ENCODE assay signal across 21 cellular contexts in genomic region chr5:171201285-171201684, GRCh38.
DNase-seq lines count a peak whose midpoint lies in the region; ATAC-seq and TF ChIP-seq lines count a peak whose summit lies in the region.
"Had no signal": no experiment of that assay in that cellular context is flagged by ENCODE, and none has a peak within 500 bp of the region (broad histone marks: within the 10 kb centered on the region; RNA-seq: fewer than 3 reads in every experiment).

No MANE protein-coding gene starts in this region.

- no peaks in the 10 kb centered on the region for H3K36me3 ChIP-seq in uterus
- H3K36me3 ChIP-seq: brain microvascular endothelial cell, prostate gland, spleen had no signal

- intact Hi-C loops in uterus (cut with DNase I; ENCODE audit: low total_unique reads) (no loop called here), right cardiac atrium (cut with DNase I) (no loop called here), MCF 10A (cut with micrococcal nuclease) (no loop called here)

- no peak overlapping the region for H3K27ac Mint-ChIP-seq in MCF 10A (ENCODE audit: low read depth, unreplicated experiment)
- H3K27ac Mint-ChIP-seq: activated naive CD8-positive, alpha-beta T cell; IgD-negative memory B cell; memory B cell; natural killer cell treated with Interleukin-12 subunit alpha and Interleukin-12 subunit beta and Interleukin-15 and Interleukin-18, amount 100 ng/mL, for 72 hours; stimulated activated effector memory CD8-positive, alpha-beta T cell treated with anti-CD3 and anti-CD28 coated beads, Interleukin-12 subunit alpha, Interleukin-12 subunit beta, amount 100 ng/mL, for 72 hours had no signal

- POLR2A ChIA-PET in MCF 10A (lab: Yijun Ruan, JAX), result no interaction called here

- H3K4me1 ChIP-seq in uterus (no peaks in the 10 kb centered on the region), right cardiac atrium (ENCODE audit: control insufficient read depth, insufficient read depth, low read length) (no peaks in the 10 kb centered on the region)
- H3K4me1 ChIP-seq: prostate gland, spleen had no signal

- no TSS peak for BruUV-seq in MCF 10A (replicated peaks; lab: Mats Ljungman, UMichigan)

- WGBS in right cardiac atrium, result 86% methylated on average over 6 of the region's 6 CpGs

- TF ChIP-seq CTCF in uterus (IDR thresholded peaks at IDR 0.05), result no peak
- no peak for TF ChIP-seq CTCF in GM10266 (IDR thresholded peaks at IDR 0.05; ENCODE audit: control insufficient read depth, insufficient read depth, low read depth, missing control alignments)
- TF ChIP-seq CTCF in MCF 10A (IDR thresholded peaks at IDR 0.05; ENCODE audit: unreplicated experiment), result no peak

- CTCF ChIA-PET in MCF 10A (lab: Yijun Ruan, JAX), result interaction anchor here (1.2 to 1.3 kb wide), 2 partner anchors 24 to 1221 kb away, joined by 3 to 4 read pairs; no protein-coding TSS in a partner anchor

- H3K36me3 Mint-ChIP-seq in MCF 10A (ENCODE audit: insufficient read depth, unreplicated experiment), result peaks cover 6% of the 10 kb centered on the region
- H3K36me3 Mint-ChIP-seq: activated naive CD8-positive, alpha-beta T cell; IgD-negative memory B cell; memory B cell; natural killer cell treated with Interleukin-12 subunit alpha and Interleukin-12 subunit beta and Interleukin-15 and Interleukin-18, amount 100 ng/mL, for 72 hours; stimulated activated effector memory CD8-positive, alpha-beta T cell treated with anti-CD3 and anti-CD28 coated beads, Interleukin-12 subunit alpha, Interleukin-12 subunit beta, amount 100 ng/mL, for 72 hours had no signal

- no peak overlapping the region for H3K4me3 Mint-ChIP-seq in MCF 10A (ENCODE audit: unreplicated experiment)
- H3K4me3 Mint-ChIP-seq: activated naive CD8-positive, alpha-beta T cell; memory B cell; natural killer cell treated with Interleukin-12 subunit alpha and Interleukin-12 subunit beta and Interleukin-15 and Interleukin-18, amount 100 ng/mL, for 72 hours; stimulated activated effector memory CD8-positive, alpha-beta T cell treated with anti-CD3 and anti-CD28 coated beads, Interleukin-12 subunit alpha, Interleukin-12 subunit beta, amount 100 ng/mL, for 72 hours had no signal

- H3K27ac ChIP-seq in uterus (no peak overlapping the region), right cardiac atrium (ENCODE audit: low read length) (no peak overlapping the region)
- H3K27ac ChIP-seq: brain microvascular endothelial cell, dorsolateral prefrontal cortex, prostate gland, spleen had no signal

- no peaks in the 10 kb centered on the region for H3K27me3 Mint-ChIP-seq in MCF 10A (ENCODE audit: insufficient read depth, unreplicated experiment)

- H3K9me3 ChIP-seq in uterus (no peaks in the 10 kb centered on the region), right cardiac atrium (ENCODE audit: control insufficient read depth, low read length) (no peaks in the 10 kb centered on the region)
- H3K9me3 ChIP-seq: prostate gland, spleen had no signal

- TF ChIP-seq POLR2A in uterus (IDR thresholded peaks at IDR 0.05), result no peak

- H3K27me3 ChIP-seq in uterus (no peaks in the 10 kb centered on the region), right cardiac atrium (ENCODE audit: control insufficient read depth, insufficient read depth) (no peaks in the 10 kb centered on the region)
- H3K27me3 ChIP-seq: brain microvascular endothelial cell, spleen had no signal

- no peak overlapping the region for H3K4me3 ChIP-seq in uterus
- H3K4me3 ChIP-seq in right cardiac atrium (ENCODE audit: low read length), result no peak overlapping the region
- H3K4me3 ChIP-seq: dorsolateral prefrontal cortex, prostate gland, spleen had no signal

- no peaks in the 10 kb centered on the region for H3K4me1 Mint-ChIP-seq in MCF 10A (ENCODE audit: insufficient read depth, unreplicated experiment)
- H3K4me1 Mint-ChIP-seq: IgD-negative memory B cell; memory B cell; stimulated activated effector memory CD8-positive, alpha-beta T cell treated with anti-CD3 and anti-CD28 coated beads, Interleukin-12 subunit alpha, Interleukin-12 subunit beta, amount 100 ng/mL, for 72 hours had no signal

- H3K9me3 Mint-ChIP-seq in MCF 10A (ENCODE audit: unreplicated experiment), result no peaks in the 10 kb centered on the region
- H3K9me3 Mint-ChIP-seq: IgD-negative memory B cell; memory B cell; natural killer cell treated with Interleukin-12 subunit alpha and Interleukin-12 subunit beta and Interleukin-15 and Interleukin-18, amount 100 ng/mL, for 72 hours; stimulated activated effector memory CD8-positive, alpha-beta T cell treated with anti-CD3 and anti-CD28 coated beads, Interleukin-12 subunit alpha, Interleukin-12 subunit beta, amount 100 ng/mL, for 72 hours had no signal

- ATAC-seq in right cardiac atrium, result no peak
- ATAC-seq: esophagus mucosa; natural killer cell treated with Interleukin-12 subunit alpha and Interleukin-12 subunit beta and Interleukin-15 and Interleukin-18, amount 100 ng/mL, for 72 hours; stimulated activated effector memory CD8-positive, alpha-beta T cell treated with anti-CD3 and anti-CD28 coated beads, Interleukin-12 subunit alpha, Interleukin-12 subunit beta, amount 100 ng/mL, for 72 hours had no signal

- DNase-seq in DMS 273 treated with DMSO at 0.1 percent for 48 hours (lab: John Stamatoyannopoulos, UW), result peak; percentile 95
- DNase-seq in NCI-H1436 treated with DMSO at 0.1 percent for 48 hours (lab: John Stamatoyannopoulos, UW), result peak; percentile 66
- peak; percentile 51 for DNase-seq in NCI-H510A treated with DMSO at 0.1 percent for 48 hours (lab: John Stamatoyannopoulos, UW)
- DNase-seq in astrocyte of the hippocampus (ENCODE audit: low read depth, low spot score), result peak; percentile 2
- no peak for DNase-seq in uterus
- no peak for DNase-seq in right cardiac atrium
- DNase-seq in GM10266 (ENCODE audit: extremely low spot score), result no peak
- no peak for DNase-seq in MCF 10A (ENCODE audit: unreplicated experiment)
- DNase-seq: activated CD4-positive, alpha-beta T cell treated with anti-CD3 and anti-CD28 coated beads, Interleukin-2, amount 50 U/mL, for 48 hours; activated T-cell treated with anti-CD3 and anti-CD28 coated beads, Interleukin-2, amount 50 U/mL, for 1 hour; brain microvascular endothelial cell; head of caudate nucleus; spleen had no signal

Comparison
In these comparisons a context has a peak if more than half of its experiments do, and no peak if none do; other contexts are left out.
1. DNase-seq: peak in DMS 273 treated with DMSO at 0.1 percent for 48 hours (single experiment), NCI-H1436 treated with DMSO at 0.1 percent for 48 hours (single experiment), NCI-H510A treated with DMSO at 0.1 percent for 48 hours (single experiment) and astrocyte of the hippocampus (single experiment); none in uterus (0 of 2), right cardiac atrium (0 of 3), GM10266 (single experiment) and MCF 10A (single experiment).